18 cellular contexts compared by ENCODE assay signal in genomic region chr3:1446531-1446930, GRCh38.
"Had no signal": no experiment of that assay in that cellular context is flagged by ENCODE, and none has a peak within 500 bp of the region (broad histone marks: within the 10 kb centered on the region; RNA-seq: fewer than 3 reads in every experiment).

No MANE protein-coding gene starts in this region.

- H3K27ac ChIP-seq: coronary artery, gastroesophageal sphincter, left ventricle myocardium inferior, lower lobe of right lung, testis, tibial nerve, upper lobe of right lung had no signal

- ATAC-seq: gastroesophageal sphincter; left cardiac atrium; lower lobe of right lung; mucosa of descending colon; naive thymus-derived CD8-positive, alpha-beta T cell; right cardiac atrium; upper lobe of right lung had no signal

- FAIRE-seq: kidney, small intestine had no signal

- DNase-seq: effector CD8-positive, alpha-beta T cell; immature natural killer cell; kidney; left cardiac atrium; left ventricle myocardium inferior; lower lobe of right lung; mesenchymal stem cell; mucosa of descending colon; naive thymus-derived CD8-positive, alpha-beta T cell; right cardiac atrium; small intestine; stimulated activated CD4-positive, alpha-beta T cell treated with anti-CD3 and anti-CD28 coated beads, Interleukin-12 subunit alpha, Interleukin-12 subunit beta, amount 100 ng/mL, for 4 hours; stimulated activated naive CD4-positive, alpha-beta T cell treated with Interleukin-2 at 50 U/mL for 16 hours; testis; upper lobe of right lung had no signal
